Comparison of ENCODE assay signal across 21 cellular contexts in genomic region chr2:47964722-47965434, GRCh38. TPM values are rescaled to one million over a fixed set of nuclear protein-coding genes. Genes with fewer than 3 reads are reported as not detected.
DNase-seq lines count a peak whose midpoint lies in the region; ATAC-seq, FAIRE-seq and TF ChIP-seq lines count a peak whose summit lies in the region.
"Had no signal": no experiment of that assay in that cellular context is flagged by ENCODE, and none has a peak within 500 bp of the region (broad histone marks: within the 10 kb centered on the region; RNA-seq: fewer than 3 reads in every experiment).

No MANE protein-coding gene starts in this region.

- H3K9me3 ChIP-seq in A673 (ENCODE audit: low read depth, low read length, poor library complexity, severe bottlenecking) (no peaks in the 10 kb centered on the region), H1 (ENCODE audit: insufficient read depth in 2 of 2, low read depth in 1 of 2, low read length in 1 of 2) (no peaks in the 10 kb centered on the region)
- H3K9me3 ChIP-seq: esophagus squamous epithelium, HAP-1, thyroid gland had no signal

- no TSS peak for BruUV-seq in A673 (replicated peaks; lab: Mats Ljungman, UMichigan)

- intact Hi-C loops in A673 (cut with micrococcal nuclease; ENCODE audit: unreplicated experiment), result no loop called here

- TF ChIP-seq CTCF in A673 (conservative IDR thresholded peaks at IDR 0.05; ENCODE audit: low read depth, low read length) (no peak), H1 (IDR thresholded peaks at IDR 0.05; ENCODE audit: control extremely low read depth in 1 of 3, insufficient read depth in 1 of 3, low read depth in 1 of 3, low read length in 3 of 3) (no peak), GM10248 (IDR thresholded peaks at IDR 0.05; ENCODE audit: control extremely low read depth, extremely low read depth, low read depth, missing control alignments) (no peak)

- no peak for TF ChIP-seq RAD21 in H1 (IDR thresholded peaks at IDR 0.05 in 1 of 2, conservative IDR thresholded peaks at IDR 0.05 in 1 of 2; ENCODE audit: low read depth in 2 of 2, low read length in 2 of 2)

- H3K4me2 ChIP-seq in H1 (ENCODE audit: insufficient read depth in 1 of 2, low read depth in 2 of 2, low read length in 2 of 2), result no peak overlapping the region
- H3K4me2 ChIP-seq: hepatocyte had no signal

- peaks cover 6% of the 10 kb centered on the region for H3K27me3 ChIP-seq in A673 (replicated peaks; ENCODE audit: insufficient read depth, low read depth, low read length, poor library complexity)
- H3K27me3 ChIP-seq in H1 (replicated peaks in 1 of 4; ENCODE audit: control insufficient read depth in 3 of 4, extremely low read depth in 1 of 4, insufficient read depth in 3 of 4, low read length in 3 of 4), result no peaks in the 10 kb centered on the region
- H3K27me3 ChIP-seq: esophagus squamous epithelium, hepatocyte, thyroid gland had no signal

- no peaks in the 10 kb centered on the region for H3K36me3 ChIP-seq in A673 (ENCODE audit: insufficient read depth, low read length, poor library complexity, severe bottlenecking)
- no peaks in the 10 kb centered on the region for H3K36me3 ChIP-seq in H1 (ENCODE audit: control insufficient read depth in 2 of 4, insufficient read depth in 4 of 4, low read length in 3 of 4)
- H3K36me3 ChIP-seq: esophagus squamous epithelium, HAP-1, thyroid gland had no signal

- no peak overlapping the region for H3K4ac ChIP-seq in H1 (replicated peaks; ENCODE audit: insufficient read length, low read depth, low read length)

- TF ChIP-seq EP300 in H1 (IDR thresholded peaks at IDR 0.05; ENCODE audit: borderline replicate concordance in 1 of 2, low read depth in 2 of 2, low read length in 2 of 2), result no peak

- no peak overlapping the region for H2AK5ac ChIP-seq in H1 (ENCODE audit: low read depth, low read length)

- CTCF ChIA-PET in A673 (lab: Charles Lee) (interaction anchor here (0.5 kb wide), 1 partner anchor 577 kb away, joined by 7 read pairs; no protein-coding TSS in a partner anchor), H1 (lab: Charles Lee; ENCODE audit: partially characterized antibody) (interaction anchor here (0.9 to 1.4 kb wide), 2 partner anchors 57 to 116 kb away, joined by 3 to 4 read pairs; no protein-coding TSS in a partner anchor), GM10248 (lab: Yijun Ruan, JAX) (no interaction called here)

- H3K4me3 ChIP-seq in A673 (ENCODE audit: low read depth, low read length, poor library complexity, severe bottlenecking) (no peak overlapping the region), H1 (ENCODE audit: extremely low read depth in 1 of 4, insufficient read depth in 2 of 4, low read depth in 3 of 4, low read length in 4 of 4) (no peak overlapping the region)
- H3K4me3 ChIP-seq: HAP-1, hepatocyte, thyroid gland had no signal

- H3K56ac ChIP-seq in H1 (replicated peaks; ENCODE audit: insufficient read length, low read depth, low read length), result no peak overlapping the region

- no peak overlapping the region for H4K5ac ChIP-seq in H1 (ENCODE audit: insufficient read length, low read depth, low read length)

- H3K27ac ChIP-seq in A673 (ENCODE audit: low read depth, low read length, poor library complexity, severe bottlenecking) (no peak overlapping the region), H1 (ENCODE audit: low read depth, low read length) (no peak overlapping the region)
- H3K27ac ChIP-seq: hepatocyte, thyroid gland had no signal

- no peak overlapping the region for H3K18ac ChIP-seq in H1 (ENCODE audit: extremely low read depth, low read length)

- no peaks in the 10 kb centered on the region for H3K79me1 ChIP-seq in H1 (ENCODE audit: low read depth, low read length)

- H2BK5ac ChIP-seq in H1 (ENCODE audit: low read depth, low read length), result no peak overlapping the region

- FAIRE-seq in H1 (lab: Jason Lieb, UNC), result no peak
- FAIRE-seq: astrocyte had no signal

- H3K4me1 ChIP-seq in A673 (ENCODE audit: insufficient read depth, low read length, poor library complexity, severe bottlenecking), result no peaks in the 10 kb centered on the region
- H3K4me1 ChIP-seq in H1 (replicated peaks in 1 of 4; ENCODE audit: control insufficient read depth in 3 of 4, insufficient read depth in 4 of 4, low read length in 3 of 4), result no peaks in the 10 kb centered on the region
- H3K4me1 ChIP-seq: esophagus squamous epithelium, HAP-1, thyroid gland had no signal

- H4K91ac ChIP-seq in H1 (replicated peaks; ENCODE audit: insufficient read length, low read length), result no peak overlapping the region

- H2AFZ ChIP-seq in H1 (ENCODE audit: low read length), result 0 out of 2 replicates have a peak overlapping the region, but pooled peaks have one; percentile 3
- H2AFZ ChIP-seq: hepatocyte had no signal

- H3K23me2 ChIP-seq in H1 (ENCODE audit: low read depth, low read length), result no peaks in the 10 kb centered on the region

- POLR2A ChIA-PET in A673 (lab: Charles Lee; ENCODE audit: low non-redundant PET) (no interaction called here), H1 (lab: Charles Lee; ENCODE audit: partially characterized antibody) (no interaction called here), GM10248 (lab: Yijun Ruan, JAX) (no interaction called here)

- H2BK12ac ChIP-seq in H1 (ENCODE audit: low read depth, low read length), result no peak overlapping the region

- H4K8ac ChIP-seq in H1 (ENCODE audit: extremely low read depth, insufficient read depth, low read length), result no peak overlapping the region

- DNase-seq in A673 (ENCODE audit: low spot score) (peak; percentile 9), G401 (ENCODE audit: low spot score) (peak; percentile 21), NCI-H226 (peak; percentile 17), H1 (ENCODE audit: low read depth in 1 of 2, low spot score in 2 of 2) (no peak), DMS153 treated with DMSO at 0.1 percent for 48 hours (lab: John Stamatoyannopoulos, UW; ENCODE audit: unreplicated experiment) (no peak), GM10248 (ENCODE audit: extremely low spot score) (no peak)
- DNase-seq: activated CD4-positive, alpha-beta memory T cell treated with anti-CD3 and anti-CD28 coated beads, Interleukin-2, amount 10 ng/mL, durations not matched to agents 7 days and 5 days; activated effector memory CD4-positive, alpha-beta T cell treated with Interleukin-2 at 50 U/mL for 16 hours; C1 segment of cervical spinal cord; EL; esophagus squamous epithelium; IMR-90; kidney glomerular epithelial cell; NCI-H446; stimulated activated CD4-positive, alpha-beta T cell treated with anti-CD3 and anti-CD28 coated beads, Interleukin-4, amount 100 ng/mL, for 24 hours; thyroid gland had no signal

- no peak overlapping the region for H3K14ac ChIP-seq in H1 (ENCODE audit: insufficient read length)

- H3K23ac ChIP-seq in H1 (ENCODE audit: insufficient read length), result no peak overlapping the region

- in situ Hi-C loops in G401 (cut with HindIII; ENCODE audit: low sequenced_read_pairs), result no loop called here

- no peak overlapping the region for H2BK15ac ChIP-seq in H1 (ENCODE audit: low read length)

- TF ChIP-seq POLR2A in H1 (IDR thresholded peaks at IDR 0.05; ENCODE audit: control extremely low read depth in 1 of 2, low read depth in 2 of 2, low read length in 2 of 2), result no peak

- no peak overlapping the region for H2BK120ac ChIP-seq in H1 (replicated peaks; ENCODE audit: low read depth, low read length)

- H3K79me2 ChIP-seq in H1 (ENCODE audit: control insufficient read depth in 1 of 2, insufficient read depth in 2 of 2, low read length in 2 of 2), result no peaks in the 10 kb centered on the region
- H3K79me2 ChIP-seq: hepatocyte had no signal

- H2BK20ac ChIP-seq in H1 (ENCODE audit: low read length), result no peak overlapping the region

- ATAC-seq in HG02588 (IDR thresholded peaks at IDR 0.05; ENCODE audit: unreplicated experiment) (no peak), GM18868 (IDR thresholded peaks at IDR 0.05; ENCODE audit: unreplicated experiment) (no peak)

- no peak overlapping the region for H3K9ac ChIP-seq in H1 (replicated peaks in 1 of 4; ENCODE audit: extremely low read depth in 1 of 4, low read depth in 3 of 4, low read length in 3 of 4)

- WGBS in H1 (ENCODE audit: extremely low coverage in 1 of 2, insufficient coverage in 1 of 2, insufficient read length in 1 of 2, insufficient replicate concordance in 2 of 2, low coverage in 1 of 2, low lambda C conversion rate in 2 of 2, missing lambda C conversion rate in 1 of 2), 2 experiments, result 83% methylated on average over 8 of the region's 8 CpGs; no CpG with 5 or more reads in 1 of the 2 experiments

- H4K20me1 ChIP-seq in H1 (replicated peaks in 1 of 2; ENCODE audit: control insufficient read depth in 1 of 2, insufficient read depth in 2 of 2, low read length in 2 of 2), result no peaks in the 10 kb centered on the region

TF ChIP-seq in H1, 55 proteins besides CTCF, POLR2A, EP300 and RAD21 (continues in another document):
- TF ChIP-seq SP1 (IDR thresholded peaks at IDR 0.05; ENCODE audit: low read depth, low read length), result no peak
- no peak for TF ChIP-seq TAF1 (IDR thresholded peaks at IDR 0.05; ENCODE audit: low read depth, low read length)
- no peak for TF ChIP-seq USF2 (IDR thresholded peaks at IDR 0.05; ENCODE audit: low read length)
- no peak for TF ChIP-seq SUZ12 (IDR thresholded peaks at IDR 0.05; ENCODE audit: low read length)
- no peak for TF ChIP-seq MAFK (IDR thresholded peaks at IDR 0.05; ENCODE audit: low read depth, low read length)
- no peak for TF ChIP-seq TBP (IDR thresholded peaks at IDR 0.05; ENCODE audit: low read depth, low read length)
- TF ChIP-seq SIRT6 (IDR thresholded peaks at IDR 0.05; ENCODE audit: low read length), result no peak
- no peak for TF ChIP-seq YY1 (IDR thresholded peaks at IDR 0.05; ENCODE audit: low read depth, low read length)
- TF ChIP-seq KDM4A (IDR thresholded peaks at IDR 0.05; ENCODE audit: low read depth, low read length, severe bottlenecking), result no peak

RNA-seq across cellular contexts. Expression of gene FBXO11, which starts 58.6 kb away (rescaled TPM):
- total RNA-seq in A673 (2021), result 73.9 and 84.0 TPM in 2 replicates
- total RNA-seq in G401 (2014; rRNA removed; shearing (Covaris generic)), result 19.4 and 40.1 TPM in 2 replicates
- total RNA-seq in H1 (2021; fragmentation: NEBNext Ultra II Directional; extraction: Animal tissue kit (Norgen Biotek cat#: 25700)), result 54.6 and 57.3 TPM in 2 replicates
- polyA plus RNA-seq in H1 (2011; rRNA removed), result 15.6 and 21.7 TPM in 2 replicates
- polyA plus RNA-seq in H1 (2011; cell fraction: cytosol; rRNA removed), result 20.3 TPM
- 36.0 TPM for polyA plus RNA-seq in H1 (2011; cell fraction: nucleus; rRNA removed)
- 16.6 to 35.1 TPM (median 21.7 TPM) in 4 replicates for polyA plus RNA-seq in H1 (2012, experiment 1 of 2)
- polyA plus RNA-seq in H1 (2012, experiment 2 of 2), result 3.5 TPM
- polyA plus RNA-seq in H1 (2013, experiment 1 of 2), result 25.6 TPM
- polyA plus RNA-seq in H1 (2013, experiment 2 of 2), result 24.5 TPM
- 48.5 and 85.1 TPM in 2 replicates for polyA minus RNA-seq in H1 (2011; rRNA and poly(A)+ RNA removed)
- polyA minus RNA-seq in H1 (2011; cell fraction: cytosol; rRNA and poly(A)+ RNA removed), result 28.0 TPM
- 48.1 TPM for polyA minus RNA-seq in H1 (2011; cell fraction: nucleus; rRNA and poly(A)+ RNA removed)

Comparison
In these comparisons a context has a peak if more than half of its experiments do, and no peak if none do; other contexts are left out.
1. DNase-seq: peak in A673 (single experiment), G401 (single experiment) and NCI-H226 (single experiment); none in H1 (0 of 2), DMS153 treated with DMSO at 0.1 percent for 48 hours (single experiment) and GM10248 (single experiment).